ENCODE assay signal across 8 cellular contexts in the genomic region with DNA sequence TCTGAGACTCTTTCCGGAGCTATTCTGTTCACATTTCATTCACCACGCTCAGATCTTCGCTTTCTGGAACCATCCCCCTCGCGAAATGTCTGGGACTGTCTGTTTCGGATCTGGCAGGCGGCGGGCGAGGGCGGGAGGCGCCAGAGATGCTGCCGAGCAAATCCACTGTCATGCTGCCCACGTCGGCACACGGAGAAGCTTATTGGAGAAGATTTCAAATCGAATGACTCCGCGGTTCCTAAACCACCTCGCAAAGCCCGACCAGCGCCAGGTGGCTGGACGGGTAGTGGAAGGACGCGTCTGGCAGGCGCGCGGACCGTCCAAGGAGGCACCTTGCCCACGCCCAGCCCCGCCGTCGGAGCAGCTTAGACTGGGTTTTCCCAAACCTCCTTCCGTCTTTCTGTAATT. TPM values are rescaled to one million over a fixed set of nuclear protein-coding genes. Genes with fewer than 3 reads are reported as not detected.
DNase-seq lines count a peak whose midpoint lies in the region; ATAC-seq and TF ChIP-seq lines count a peak whose summit lies in the region.

No MANE protein-coding gene starts in this region.

- H3K9me3 Mint-ChIP-seq in activated CD4-positive, alpha-beta T cell treated with anti-CD3 and anti-CD28 coated beads, Interleukin-2, amount 10 ng/mL, durations not matched to agents 24 days and 14 days: no peaks in the 10 kb centered on the region

- H3K36me3 Mint-ChIP-seq in activated CD4-positive, alpha-beta T cell treated with anti-CD3 and anti-CD28 coated beads, Interleukin-2, amount 10 ng/mL, durations not matched to agents 24 days and 14 days (ENCODE audit: low read depth): peaks cover 15% of the 10 kb centered on the region

- no peak for TF ChIP-seq POLR2A in lower leg skin (IDR thresholded peaks at IDR 0.05)

- H3K4me1 Mint-ChIP-seq in activated CD4-positive, alpha-beta T cell treated with anti-CD3 and anti-CD28 coated beads, Interleukin-2, amount 10 ng/mL, durations not matched to agents 24 days and 14 days: peaks cover 41% of the 10 kb centered on the region

- H3K27ac Mint-ChIP-seq in activated CD4-positive, alpha-beta T cell treated with anti-CD3 and anti-CD28 coated beads, Interleukin-2, amount 10 ng/mL, durations not matched to agents 24 days and 14 days: peak overlapping the region; percentile 74

- ATAC-seq in GM18861 (IDR thresholded peaks at IDR 0.05; ENCODE audit: unreplicated experiment): no peak

- 0% methylated on average over 31 to 33 of the region's 33 CpGs for WGBS in lower leg skin, 2 donors

- TF ChIP-seq CTCF in lower leg skin (IDR thresholded peaks at IDR 0.05): no peak

- H3K4me3 Mint-ChIP-seq in activated CD4-positive, alpha-beta T cell treated with anti-CD3 and anti-CD28 coated beads, Interleukin-2, amount 10 ng/mL, durations not matched to agents 24 days and 14 days: peak overlapping the region; percentile 96

- intact Hi-C loops in activated CD4-positive, alpha-beta T cell treated with anti-CD3 and anti-CD28 coated beads, Interleukin-2, amount 10 ng/mL, durations not matched to agents 24 days and 14 days (cut with micrococcal nuclease): loop anchor here (1.0 to 5.0 kb wide), 6 partner anchors 47 to 407 kb away; partner anchors contain the start of gene GSDME
- intact Hi-C loops in lower leg skin (cut with DNase I; ENCODE audit: low total_unique reads): no loop called here

- H3K4me3 ChIP-seq in lower leg skin (ENCODE audit: low read depth, poor library complexity, severe bottlenecking): peak overlapping the region; percentile 63

- H3K27me3 Mint-ChIP-seq in activated CD4-positive, alpha-beta T cell treated with anti-CD3 and anti-CD28 coated beads, Interleukin-2, amount 10 ng/mL, durations not matched to agents 24 days and 14 days: no peaks in the 10 kb centered on the region

- DNase-seq in EL (peak; percentile 74), M059J (ENCODE audit: low read depth) (peak; percentile 81), ecto neural progenitor cell (ENCODE audit: low spot score) (peak; percentile 67), lower leg skin (ENCODE audit: low spot score in 2 of 2) (peak; percentile 46 to 92), NCI-H526 treated with DMSO at 0.1 percent for 48 hours (lab: John Stamatoyannopoulos, UW) (no peak)
- peak; percentile 85 for DNase-seq in activated CD4-positive, alpha-beta T cell treated with anti-CD3 and anti-CD28 coated beads, Interleukin-2, amount 10 ng/mL, durations not matched to agents 24 days and 14 days
- DNase-seq in stimulated activated CD4-positive, alpha-beta T cell treated with anti-CD3 and anti-CD28 coated beads, Interleukin-2, amount 100 ng/mL, for 48 hours: peak; percentile 59 to 60

RNA-seq across cellular contexts. Expression of gene OSBPL3, which starts 1.6 kb away (rescaled TPM):
- 7.7 and 15.4 TPM in 2 replicates for total RNA-seq in M059J (2014; rRNA removed; shearing (Covaris generic))
- total RNA-seq in activated CD4-positive, alpha-beta T cell treated with anti-CD3 and anti-CD28 coated beads, Interleukin-2, amount 10 ng/mL, durations not matched to agents 24 days and 14 days: 93.7 and 93.8 TPM in 2 replicates
- 10 to 100 TPM; 21.9 to 40.3 (median 23.7) TPM for total RNA-seq in lower leg skin
